In genomic region chr22:36152088-36152487, GRCh38 we compare ENCODE assay signal across 20 cellular contexts. TPM values are rescaled to one million over a fixed set of nuclear protein-coding genes. Genes with fewer than 3 reads are reported as not detected.
DNase-seq lines count a peak whose midpoint lies in the region; ATAC-seq and TF ChIP-seq lines count a peak whose summit lies in the region.
"Had no signal": no experiment of that assay in that cellular context is flagged by ENCODE, and none has a peak within 500 bp of the region (broad histone marks: within the 10 kb centered on the region; RNA-seq: fewer than 3 reads in every experiment).

No MANE protein-coding gene starts in this region.

- H3K4me3 ChIP-seq in ACC112 (ENCODE audit: low read depth, low read length) = no peak overlapping the region
- H3K4me3 ChIP-seq: A549, dorsolateral prefrontal cortex, HAP-1 had no signal

- H3K27me3 Mint-ChIP-seq in activated CD4-positive, alpha-beta memory T cell treated with anti-CD3 and anti-CD28 coated beads for 36 hours = no peaks in the 10 kb centered on the region
- no peaks in the 10 kb centered on the region for H3K27me3 Mint-ChIP-seq in activated CD4-positive, alpha-beta memory T cell treated with anti-CD3 and anti-CD28 coated beads, Interleukin-2, amount 10 ng/mL, durations not matched to agents 7 days and 5 days
- no peaks in the 10 kb centered on the region for H3K27me3 Mint-ChIP-seq in activated naive CD8-positive, alpha-beta T cell treated with anti-CD3 and anti-CD28 coated beads, Interleukin-2, amount 10 ng/mL, durations not matched to agents 7 days and 5 days
- no peaks in the 10 kb centered on the region for H3K27me3 Mint-ChIP-seq in nephron (ENCODE audit: low read depth)

- intact Hi-C loops in activated CD4-positive, alpha-beta memory T cell treated with anti-CD3 and anti-CD28 coated beads for 36 hours (cut with micrococcal nuclease) = loop anchor here (10.0 kb wide), 2 partner anchors 263 to 333 kb away; partner anchors contain the start of gene TXN2

- DNase-seq in activated CD4-positive, alpha-beta memory T cell treated with anti-CD3 and anti-CD28 coated beads for 36 hours = no peak
- no peak for DNase-seq in activated CD4-positive, alpha-beta memory T cell treated with anti-CD3 and anti-CD28 coated beads, Interleukin-2, amount 10 ng/mL, durations not matched to agents 7 days and 5 days
- DNase-seq in activated naive CD8-positive, alpha-beta T cell treated with anti-CD3 and anti-CD28 coated beads, Interleukin-2, amount 10 ng/mL, durations not matched to agents 7 days and 5 days = no peak
- no peak for DNase-seq in KBM-7
- no peak for DNase-seq in SKM-1 treated with dmso at 0.1 percent for 144 hours (lab: John Stamatoyannopoulos, UW; ENCODE audit: unreplicated experiment)
- DNase-seq: C1 segment of cervical spinal cord; dorsolateral prefrontal cortex; NCI-H1048; NCI-H2081; NCI-H524; stimulated activated CD4-positive, alpha-beta T cell treated with anti-CD3 and anti-CD28 coated beads, Interleukin-2, amount 100 ng/mL, for 24 hours had no signal

- H3K4me1 ChIP-seq in ACC112 (ENCODE audit: control insufficient read depth, insufficient read depth, low read length, unreplicated experiment) = peaks cover 33% of the 10 kb centered on the region
- H3K4me1 ChIP-seq: A549, HAP-1 had no signal

- no peaks in the 10 kb centered on the region for H3K9me3 Mint-ChIP-seq in activated CD4-positive, alpha-beta memory T cell treated with anti-CD3 and anti-CD28 coated beads for 36 hours
- H3K9me3 Mint-ChIP-seq in activated CD4-positive, alpha-beta memory T cell treated with anti-CD3 and anti-CD28 coated beads, Interleukin-2, amount 10 ng/mL, durations not matched to agents 7 days and 5 days = no peaks in the 10 kb centered on the region
- H3K9me3 Mint-ChIP-seq in activated naive CD8-positive, alpha-beta T cell treated with anti-CD3 and anti-CD28 coated beads, Interleukin-2, amount 10 ng/mL, durations not matched to agents 7 days and 5 days = peaks cover 7% of the 10 kb centered on the region
- peaks cover 5% of the 10 kb centered on the region for H3K9me3 Mint-ChIP-seq in nephron

- no peak overlapping the region for H2AFZ ChIP-seq in ACC112 (ENCODE audit: low read length, unreplicated experiment)

- H3K27ac ChIP-seq in ACC112 (ENCODE audit: low read depth, low read length) = peak overlapping the region; percentile 66; the same call in 1 of the 2 replicates
- H3K27ac ChIP-seq: A549 had no signal

- H3K27me3 ChIP-seq in ACC112 (ENCODE audit: insufficient read depth, low read length) = no peaks in the 10 kb centered on the region
- H3K27me3 ChIP-seq: dorsolateral prefrontal cortex had no signal

- ATAC-seq in activated naive CD8-positive, alpha-beta T cell treated with anti-CD3 and anti-CD28 coated beads, Interleukin-2, amount 10 ng/mL, durations not matched to agents 7 days and 5 days (ENCODE audit: low read depth) = no peak
- ATAC-seq in HG03039 (IDR thresholded peaks at IDR 0.05; ENCODE audit: unreplicated experiment) = no peak
- ATAC-seq: A549, left lobe of liver had no signal

- H3K36me3 ChIP-seq in ACC112 (ENCODE audit: insufficient read depth, low read length) = peaks cover 4% of the 10 kb centered on the region; the same call in 1 of the 2 replicates
- H3K36me3 ChIP-seq: HAP-1 had no signal

- H3K27ac Mint-ChIP-seq in activated CD4-positive, alpha-beta memory T cell treated with anti-CD3 and anti-CD28 coated beads for 36 hours = peak overlapping the region; percentile 0
- no peak overlapping the region for H3K27ac Mint-ChIP-seq in activated CD4-positive, alpha-beta memory T cell treated with anti-CD3 and anti-CD28 coated beads, Interleukin-2, amount 10 ng/mL, durations not matched to agents 7 days and 5 days
- H3K27ac Mint-ChIP-seq in activated naive CD8-positive, alpha-beta T cell treated with anti-CD3 and anti-CD28 coated beads, Interleukin-2, amount 10 ng/mL, durations not matched to agents 7 days and 5 days = peak overlapping the region; percentile 61
- H3K27ac Mint-ChIP-seq in nephron = peak overlapping the region in 2 of 3 experiments; percentile 0 to 32

- peaks cover 34% of the 10 kb centered on the region for H3K36me3 Mint-ChIP-seq in activated CD4-positive, alpha-beta memory T cell treated with anti-CD3 and anti-CD28 coated beads for 36 hours
- H3K36me3 Mint-ChIP-seq in activated CD4-positive, alpha-beta memory T cell treated with anti-CD3 and anti-CD28 coated beads, Interleukin-2, amount 10 ng/mL, durations not matched to agents 7 days and 5 days (ENCODE audit: low read depth) = peaks cover 93% of the 10 kb centered on the region
- peaks cover 58% of the 10 kb centered on the region for H3K36me3 Mint-ChIP-seq in activated naive CD8-positive, alpha-beta T cell treated with anti-CD3 and anti-CD28 coated beads, Interleukin-2, amount 10 ng/mL, durations not matched to agents 7 days and 5 days
- H3K36me3 Mint-ChIP-seq in nephron (ENCODE audit: low read depth) = no peaks in the 10 kb centered on the region

- CTCF ChIA-PET in activated CD4-positive, alpha-beta memory T cell treated with anti-CD3 and anti-CD28 coated beads for 36 hours (lab: Charles Lee) = interaction anchor here (0.7 to 15.2 kb wide), 9 partner anchors 10 to 428 kb away, joined by 3 to 174 read pairs (median 4); no protein-coding TSS in a partner anchor
- CTCF ChIA-PET in activated CD4-positive, alpha-beta memory T cell treated with anti-CD3 and anti-CD28 coated beads, Interleukin-2, amount 10 ng/mL, durations not matched to agents 7 days and 5 days (lab: Charles Lee) = interaction anchor here (0.8 to 1.7 kb wide), 4 partner anchors 8 to 43 kb away, joined by 3 to 4 read pairs (median 4); partner anchors contain the start of gene APOL3

- H3K79me2 ChIP-seq in ACC112 (ENCODE audit: control insufficient read depth, insufficient read depth, low read length, unreplicated experiment) = peaks cover 20% of the 10 kb centered on the region

- in situ Hi-C loops in KBM-7 (cut with MboI; ENCODE audit: low pct_unique_long_range_greater_than_20kb, low sequenced_read_pairs) = no loop called here

- peaks cover 73% of the 10 kb centered on the region for H3K4me1 Mint-ChIP-seq in activated CD4-positive, alpha-beta memory T cell treated with anti-CD3 and anti-CD28 coated beads for 36 hours (ENCODE audit: low read depth)
- H3K4me1 Mint-ChIP-seq in activated CD4-positive, alpha-beta memory T cell treated with anti-CD3 and anti-CD28 coated beads, Interleukin-2, amount 10 ng/mL, durations not matched to agents 7 days and 5 days = peaks cover 60% of the 10 kb centered on the region
- peaks cover 59% of the 10 kb centered on the region for H3K4me1 Mint-ChIP-seq in activated naive CD8-positive, alpha-beta T cell treated with anti-CD3 and anti-CD28 coated beads, Interleukin-2, amount 10 ng/mL, durations not matched to agents 7 days and 5 days
- H3K4me1 Mint-ChIP-seq in nephron = peaks cover 43% of the 10 kb centered on the region

- H3K4me3 Mint-ChIP-seq in activated CD4-positive, alpha-beta memory T cell treated with anti-CD3 and anti-CD28 coated beads for 36 hours = no peak overlapping the region
- H3K4me3 Mint-ChIP-seq in activated CD4-positive, alpha-beta memory T cell treated with anti-CD3 and anti-CD28 coated beads, Interleukin-2, amount 10 ng/mL, durations not matched to agents 7 days and 5 days = no peak overlapping the region
- peak overlapping the region; percentile 12 for H3K4me3 Mint-ChIP-seq in activated naive CD8-positive, alpha-beta T cell treated with anti-CD3 and anti-CD28 coated beads, Interleukin-2, amount 10 ng/mL, durations not matched to agents 7 days and 5 days
- H3K4me3 Mint-ChIP-seq in nephron = no peak overlapping the region

- no peak for TF ChIP-seq CTCF in nephron (IDR thresholded peaks at IDR 0.05; ENCODE audit: unreplicated experiment in 3 of 3)

- POLR2A ChIA-PET in activated CD4-positive, alpha-beta memory T cell treated with anti-CD3 and anti-CD28 coated beads for 36 hours (lab: Charles Lee) = no interaction called here
- POLR2A ChIA-PET in activated CD4-positive, alpha-beta memory T cell treated with anti-CD3 and anti-CD28 coated beads, Interleukin-2, amount 10 ng/mL, durations not matched to agents 7 days and 5 days (lab: Charles Lee) = interaction anchor here (2.8 kb wide), 1 partner anchor 9 kb away, joined by 12 read pairs; the partner anchor contains the start of gene APOL3
- POLR2A ChIA-PET in activated naive CD8-positive, alpha-beta T cell treated with anti-CD3 and anti-CD28 coated beads, Interleukin-2, amount 10 ng/mL, durations not matched to agents 7 days and 5 days (lab: Charles Lee) = interaction anchor here (2.1 kb wide), 1 partner anchor 11 kb away, joined by 12 read pairs; no protein-coding TSS in a partner anchor

RNA-seq across cellular contexts. Expression of gene APOL3, which starts 8.5 kb away (rescaled TPM):
- total RNA-seq in activated CD4-positive, alpha-beta memory T cell treated with anti-CD3 and anti-CD28 coated beads for 36 hours = 10 to 100 TPM; 63.9 to 66.7 TPM
- 100 to 1,000 TPM; 119 to 121 TPM for total RNA-seq in activated CD4-positive, alpha-beta memory T cell treated with anti-CD3 and anti-CD28 coated beads, Interleukin-2, amount 10 ng/mL, durations not matched to agents 7 days and 5 days
- 100 to 1,000 TPM; 146 to 159 TPM for total RNA-seq in activated naive CD8-positive, alpha-beta T cell treated with anti-CD3 and anti-CD28 coated beads, Interleukin-2, amount 10 ng/mL, durations not matched to agents 7 days and 5 days
- total RNA-seq: bronchial epithelial cell had no signal

RNA-seq across cellular contexts. Expression of gene APOL4, which starts 49.5 kb away (rescaled TPM):
- under 1 TPM; 0.53 to 0.67 TPM for total RNA-seq in activated CD4-positive, alpha-beta memory T cell treated with anti-CD3 and anti-CD28 coated beads for 36 hours
- 1 to 10 TPM; 7.5 to 7.6 TPM for total RNA-seq in activated CD4-positive, alpha-beta memory T cell treated with anti-CD3 and anti-CD28 coated beads, Interleukin-2, amount 10 ng/mL, durations not matched to agents 7 days and 5 days
- total RNA-seq in activated naive CD8-positive, alpha-beta T cell treated with anti-CD3 and anti-CD28 coated beads, Interleukin-2, amount 10 ng/mL, durations not matched to agents 7 days and 5 days = 1 to 10 TPM; 5.7 to 6.5 TPM
- total RNA-seq: epithelial cell of proximal tubule, osteocyte had no signal

Comparison
In these comparisons a context has a peak if more than half of its experiments do, and no peak if none do; other contexts are left out.
1. RNA of gene APOL4, which starts 49.5 kb away (total RNA-seq): 7.5 to 7.6 TPM in activated CD4-positive, alpha-beta memory T cell treated with anti-CD3 and anti-CD28 coated beads, Interleukin-2, amount 10 ng/mL, durations not matched to agents 7 days and 5 days and 5.7 to 6.5 TPM in activated naive CD8-positive, alpha-beta T cell treated with anti-CD3 and anti-CD28 coated beads, Interleukin-2, amount 10 ng/mL, durations not matched to agents 7 days and 5 days; 0.53 to 0.67 TPM in activated CD4-positive, alpha-beta memory T cell treated with anti-CD3 and anti-CD28 coated beads for 36 hours; every median in the first group is over 4 times any median in the second.